8 cellular contexts compared by ENCODE assay signal in genomic region chr17:75666959-75667790, GRCh38. TPM values are rescaled to one million over a fixed set of nuclear protein-coding genes. Genes with fewer than 3 reads are reported as not detected.
DNase-seq lines count a peak whose midpoint lies in the region; TF ChIP-seq lines count a peak whose summit lies in the region.

TSS of gene RECQL5 (minus strand) at chr17:75667154. CDS start at chr17:75666557, 597 bp downstream.
TSS of gene SAP30BP (plus strand) at chr17:75667338. CDS start at chr17:75667373, 35 bp downstream.

- H2AFZ ChIP-seq in neuron (ENCODE audit: low read depth, low read length), result peak within 1 kb of the TSS; percentile 39

- H3K9me3 ChIP-seq in neuron (ENCODE audit: low read length) (no peaks in the 10 kb centered on the region), subcutaneous abdominal adipose tissue (ENCODE audit: control insufficient read depth in 5 of 5, low read length in 5 of 5) (no peaks in the 10 kb centered on the region)

- H3K36me3 ChIP-seq in neuron (ENCODE audit: insufficient read depth, low read length) (peaks cover 42% of the 10 kb centered on the region), subcutaneous abdominal adipose tissue (ENCODE audit: control insufficient read depth in 5 of 5, insufficient read depth in 5 of 5, low read length in 5 of 5) (peaks cover 11 to 48% (median 39%) of the 10 kb centered on the region in 5 donors)

- DNase-seq in GF-D8 (lab: John Stamatoyannopoulos, UW), result peak; percentile 86
- peak; percentile 95 for DNase-seq in HFF-Myc (ENCODE audit: extremely low read depth, low read depth)
- DNase-seq in NB4 (ENCODE audit: low read depth), result peak; percentile 97
- peak; percentile 99 for DNase-seq in SK-N-DZ (ENCODE audit: low spot score)
- DNase-seq in activated naive CD4-positive, alpha-beta T cell treated with Interleukin-2 at 50 U/mL for 16 hours, result peak; percentile 98
- peak; percentile 93 for DNase-seq in foreskin melanocyte

- H3K4me3 ChIP-seq in HFF-Myc (replicated peaks; ENCODE audit: low read depth, low read length) (peak within 1 kb of the TSS; percentile 84), NB4 (ENCODE audit: low read depth, low read length) (peak within 1 kb of the TSS; percentile 100), neuron (ENCODE audit: low read length) (peak within 1 kb of the TSS; percentile 94), subcutaneous abdominal adipose tissue (ENCODE audit: low read depth in 1 of 5, low read length in 5 of 5) (peak within 1 kb of the TSS; percentile 87 to 100 (median 97))

- no peaks in the 10 kb centered on the region for H3K27me3 ChIP-seq in neuron (ENCODE audit: insufficient read depth, low read length)
- peaks cover 0 to 3% (median 0%) of the 10 kb centered on the region in 5 donors for H3K27me3 ChIP-seq in subcutaneous abdominal adipose tissue (ENCODE audit: control insufficient read depth in 5 of 5, insufficient read depth in 4 of 5, low read length in 5 of 5)

- peak; percentile 51 for TF ChIP-seq POLR2A in NB4 (IDR thresholded peaks at IDR 0.05; ENCODE audit: extremely low read depth, insufficient read length)

- H3K27ac ChIP-seq in subcutaneous abdominal adipose tissue (ENCODE audit: low read depth, low read length), result peak within 1 kb of the TSS; percentile 96

- peaks cover 21% of the 10 kb centered on the region for H3K4me1 ChIP-seq in neuron (ENCODE audit: insufficient read depth, low read length)
- peaks cover 9 to 25% (median 23%) of the 10 kb centered on the region in 5 donors for H3K4me1 ChIP-seq in subcutaneous abdominal adipose tissue (ENCODE audit: control insufficient read depth in 5 of 5, insufficient read depth in 5 of 5, low read length in 5 of 5)

- no peak for TF ChIP-seq CTCF in HFF-Myc (IDR thresholded peaks at IDR 0.05; ENCODE audit: low read depth, low read length, missing control alignments)
- TF ChIP-seq CTCF in NB4 (IDR thresholded peaks at IDR 0.05; ENCODE audit: low read depth, low read length), result no peak

- peak within 1 kb of the TSS; percentile 78 to 95 (median 89) for H3K9ac ChIP-seq in subcutaneous abdominal adipose tissue (ENCODE audit: low read length in 5 of 5)

RNA-seq across cellular contexts. Expression of gene RECQL5, which starts in this region (rescaled TPM):
- polyA plus RNA-seq in SK-N-DZ (2014; cell fraction: cytosol; rRNA removed), result 23.7 and 26.3 TPM in 2 replicates
- 82.8 and 109 TPM in 2 replicates for polyA plus RNA-seq in SK-N-DZ (2014; cell fraction: nucleus; rRNA removed)

RNA-seq across cellular contexts. Expression of gene SAP30BP, which starts in this region (rescaled TPM):
- polyA plus RNA-seq in SK-N-DZ (2014; cell fraction: cytosol; rRNA removed), result 64.3 and 73.1 TPM in 2 replicates
- 196 and 208 TPM in 2 replicates for polyA plus RNA-seq in SK-N-DZ (2014; cell fraction: nucleus; rRNA removed)

Comparison
In these comparisons a context has a peak if more than half of its experiments do, and no peak if none do; other contexts are left out.
1. Peak in every context shown above with its lines: DNase-seq, H3K4me3 ChIP-seq and H3K27ac ChIP-seq.